ENCODE assay signal across 22 cellular contexts in the genomic region with DNA sequence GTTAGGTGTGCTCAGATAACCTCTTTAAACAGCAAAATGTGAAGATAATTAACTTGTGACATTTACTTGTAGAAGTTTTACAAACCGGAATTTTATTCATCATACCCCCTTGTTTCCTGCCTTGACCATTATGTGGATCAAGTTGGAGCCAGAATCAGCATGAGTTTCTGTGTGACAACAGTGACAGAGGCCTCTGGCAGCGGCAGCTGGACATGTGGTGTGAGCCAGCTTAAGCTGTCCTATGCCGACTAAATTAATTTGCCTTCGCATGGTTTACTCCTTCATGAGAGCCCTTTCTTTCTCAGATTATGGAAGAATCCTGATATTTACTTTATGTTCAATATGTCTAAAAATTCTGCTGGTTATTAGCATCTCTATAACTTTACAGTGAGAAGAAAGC.
"Had no signal": no experiment of that assay in that cellular context is flagged by ENCODE, and none has a peak within 500 bp of the region (broad histone marks: within the 10 kb centered on the region; RNA-seq: fewer than 3 reads in every experiment).

No MANE protein-coding gene starts in this region.

- H3K4me3 Mint-ChIP-seq: activated CD4-positive, alpha-beta T cell treated with anti-CD3 and anti-CD28 coated beads, Interleukin-2, amount 10 ng/mL, durations not matched to agents 7 days and 5 days; activated CD8-positive, alpha-beta T cell treated with anti-CD3 and anti-CD28 coated beads, Interleukin-2, amount 10 ng/mL, durations not matched to agents 7 days and 5 days; activated naive CD8-positive, alpha-beta T cell treated with anti-CD3 and anti-CD28 coated beads, Interleukin-2, amount 10 ng/mL, durations not matched to agents 7 days and 5 days; activated T-cell treated with anti-CD3 and anti-CD28 coated beads, Interleukin-2, amount 50 U/mL, for 24 hours; stimulated activated naive CD8-positive, alpha-beta T cell treated with anti-CD3 and anti-CD28 coated beads, Interleukin-15, amount 100 ng/mL, for 72 hours had no signal

- H3K36me3 Mint-ChIP-seq: activated naive CD8-positive, alpha-beta T cell treated with anti-CD3 and anti-CD28 coated beads, Interleukin-2, amount 10 ng/mL, durations not matched to agents 7 days and 5 days had no signal

- H3K27me3 Mint-ChIP-seq: activated T-cell treated with anti-CD3 and anti-CD28 coated beads, Interleukin-2, amount 50 U/mL, for 24 hours; progenitor cell of endocrine pancreas; stimulated activated naive CD8-positive, alpha-beta T cell treated with anti-CD3 and anti-CD28 coated beads, Interleukin-15, amount 100 ng/mL, for 72 hours had no signal

- DNase-seq: activated CD4-positive, alpha-beta T cell treated with anti-CD3 and anti-CD28 coated beads, Interleukin-2, amount 10 ng/mL, durations not matched to agents 7 days and 5 days; activated CD8-positive, alpha-beta T cell treated with anti-CD3 and anti-CD28 coated beads, Interleukin-2, amount 10 ng/mL, durations not matched to agents 7 days and 5 days; activated naive CD4-positive, alpha-beta T cell treated with Interleukin-2 at 50 U/mL for 16 hours; activated naive CD8-positive, alpha-beta T cell treated with anti-CD3 and anti-CD28 coated beads, Interleukin-2, amount 10 ng/mL, durations not matched to agents 7 days and 5 days; activated T-cell treated with anti-CD3 and anti-CD28 coated beads, Interleukin-2, amount 50 U/mL, for 24 hours; amygdala; brain microvascular endothelial cell; central memory CD4-positive, alpha-beta T cell; heart right ventricle; kidney glomerular epithelial cell; left ventricle myocardium inferior; mammary epithelial cell; midbrain; right cardiac atrium; stimulated activated CD4-positive, alpha-beta T cell treated with anti-CD3 and anti-CD28 coated beads, Interleukin-15, amount 100 ng/mL, for 24 hours; stimulated activated CD4-positive, alpha-beta T cell treated with anti-CD3 and anti-CD28 coated beads, Interleukin-2, amount 100 ng/mL, for 48 hours; stimulated activated naive CD8-positive, alpha-beta T cell treated with anti-CD3 and anti-CD28 coated beads, Interleukin-15, amount 100 ng/mL, for 72 hours; transverse colon had no signal

- H3K27ac Mint-ChIP-seq: activated CD4-positive, alpha-beta T cell treated with anti-CD3 and anti-CD28 coated beads, Interleukin-2, amount 10 ng/mL, durations not matched to agents 7 days and 5 days; activated CD8-positive, alpha-beta T cell treated with anti-CD3 and anti-CD28 coated beads, Interleukin-2, amount 10 ng/mL, durations not matched to agents 7 days and 5 days; activated naive CD8-positive, alpha-beta T cell treated with anti-CD3 and anti-CD28 coated beads, Interleukin-2, amount 10 ng/mL, durations not matched to agents 7 days and 5 days; activated T-cell treated with anti-CD3 and anti-CD28 coated beads, Interleukin-2, amount 50 U/mL, for 24 hours; activated T-helper 2 cell treated with anti-CD3 and anti-CD28 coated beads, Interferon-gamma antibody, Interleukin-2, Interleukin-4, amounts not matched to agents 10 μg/mL and 5 μg/mL and 100 μg/mL, durations not matched to agents 14 hours and 24 hours and 36 hours; progenitor cell of endocrine pancreas; stimulated activated naive CD8-positive, alpha-beta T cell treated with anti-CD3 and anti-CD28 coated beads, Interleukin-15, amount 100 ng/mL, for 72 hours had no signal

- H3K4me1 Mint-ChIP-seq: activated CD4-positive, alpha-beta T cell treated with anti-CD3 and anti-CD28 coated beads, Interleukin-2, amount 10 ng/mL, durations not matched to agents 7 days and 5 days; activated naive CD8-positive, alpha-beta T cell treated with anti-CD3 and anti-CD28 coated beads, Interleukin-2, amount 10 ng/mL, durations not matched to agents 7 days and 5 days; stimulated activated naive CD8-positive, alpha-beta T cell treated with anti-CD3 and anti-CD28 coated beads, Interleukin-15, amount 100 ng/mL, for 72 hours had no signal

- ATAC-seq: activated CD4-positive, CD25-positive, alpha-beta regulatory T cell treated with anti-CD3 and anti-CD28 coated beads, Interleukin-2, amount 50 U/mL, for 24 hours; activated CD8-positive, alpha-beta T cell treated with anti-CD3 and anti-CD28 coated beads, Interleukin-2, amount 10 ng/mL, durations not matched to agents 7 days and 5 days; gastroesophageal sphincter; heart right ventricle; right cardiac atrium; stimulated activated naive CD8-positive, alpha-beta T cell treated with anti-CD3 and anti-CD28 coated beads, Interleukin-15, amount 100 ng/mL, for 72 hours had no signal
